Comparison of ENCODE assay signal across 1 cellular context in genomic region chr16:5033256-5034166, GRCh38.
TF ChIP-seq lines count a peak whose summit lies in the region.

TSS of gene NAGPA (minus strand) at chr16:5033935. CDS start at chr16:5033914, 21 bp downstream.

TF ChIP-seq in K562, 482 proteins besides CTCF, POLR2A, EP300 and RAD21 (continued from another document and continues in another):
- TF ChIP-seq IRF9 (tag; IDR thresholded peaks at IDR 0.05), result no peak
- no peak for TF ChIP-seq PRPF4 (IDR thresholded peaks at IDR 0.05; ENCODE audit: insufficient read depth, low read depth, low read length, poor library complexity, severe bottlenecking)
- no peak for TF ChIP-seq ILF3 (IDR thresholded peaks at IDR 0.05; ENCODE audit: borderline replicate concordance)
- no peak for TF ChIP-seq TRIM28 (IDR thresholded peaks at IDR 0.05)
- TF ChIP-seq ZNF830 (CRISPR knock-in tag; IDR thresholded peaks at IDR 0.05), result no peak
- TF ChIP-seq TEAD1 (CRISPR knock-in tag; IDR thresholded peaks at IDR 0.05), result peak in 1 of 2 experiments; percentile 58; a peak in 1 of 4 replicates
- no peak for TF ChIP-seq RBM34 (IDR thresholded peaks at IDR 0.05; ENCODE audit: borderline replicate concordance, insufficient read depth, low read length)
- no peak for TF ChIP-seq LCOR (CRISPR knock-in tag; IDR thresholded peaks at IDR 0.05)
- no peak for TF ChIP-seq ESRRB (CRISPR knock-in tag; IDR thresholded peaks at IDR 0.05; ENCODE audit: borderline replicate concordance)
- TF ChIP-seq SAFB (IDR thresholded peaks at IDR 0.05; ENCODE audit: borderline replicate concordance, low read depth, low read length), result peak; percentile 94
- no peak for TF ChIP-seq SREBF2 (CRISPR knock-in tag; IDR thresholded peaks at IDR 0.05)
- TF ChIP-seq MEIS2 (IDR thresholded peaks at IDR 0.05; ENCODE audit: partially characterized antibody), result no peak
- TF ChIP-seq STAG1 (CRISPR knock-in tag; IDR thresholded peaks at IDR 0.05; ENCODE audit: borderline replicate concordance), result no peak
- TF ChIP-seq DPF2 (IDR thresholded peaks at IDR 0.05), result peak; percentile 60; the same call in 1 of the 2 replicates
- no peak for TF ChIP-seq RUNX1 (IDR thresholded peaks at IDR 0.05; ENCODE audit: low read depth)
- TF ChIP-seq EZH2 (IDR thresholded peaks at IDR 0.05; ENCODE audit: borderline replicate concordance, low read depth, low read length), result no peak
- TF ChIP-seq ZNF639 (CRISPR knock-in tag; conservative IDR thresholded peaks at IDR 0.05 in 1 of 2, IDR thresholded peaks at IDR 0.05 in 1 of 2), result peak in 1 of 2 experiments; percentile 32; a peak in 1 of 4 replicates
- no peak for TF ChIP-seq SMAD1 (IDR thresholded peaks at IDR 0.05; ENCODE audit: low read depth, low read length, partially characterized antibody)
- TF ChIP-seq ZNF23 (CRISPR knock-in tag; IDR thresholded peaks at IDR 0.05), result no peak
- peak in 1 of 2 experiments; percentile 63; a peak in 2 of 4 replicates for TF ChIP-seq MAZ (CRISPR knock-in tag; conservative IDR thresholded peaks at IDR 0.05 in 1 of 2, IDR thresholded peaks at IDR 0.05 in 1 of 2)
- TF ChIP-seq TOE1 (IDR thresholded peaks at IDR 0.05; ENCODE audit: borderline replicate concordance), result peak; percentile 93
- no peak for TF ChIP-seq TOE1 (CRISPR knock-in tag; IDR thresholded peaks at IDR 0.05; ENCODE audit: borderline replicate concordance, low read depth)
- TF ChIP-seq SMARCB1 (IDR thresholded peaks at IDR 0.05; ENCODE audit: insufficient read length, low read depth), result no peak
- no peak for TF ChIP-seq ZNF449 (CRISPR knock-in tag; IDR thresholded peaks at IDR 0.05)
- TF ChIP-seq GTF2B (IDR thresholded peaks at IDR 0.05; ENCODE audit: extremely low read depth, insufficient read length), result no peak
- TF ChIP-seq CREB1 (IDR thresholded peaks at IDR 0.05), result no peak
- TF ChIP-seq CREB1 (CRISPR knock-in tag; IDR thresholded peaks at IDR 0.05), result no peak
- TF ChIP-seq ZNF174 (CRISPR knock-in tag; IDR thresholded peaks at IDR 0.05), result no peak
- no peak for TF ChIP-seq SETDB1 (IDR thresholded peaks at IDR 0.05; ENCODE audit: low read length)
- TF ChIP-seq MCM7 (IDR thresholded peaks at IDR 0.05), result no peak
- peak; percentile 89 for TF ChIP-seq MXD1 (CRISPR knock-in tag; IDR thresholded peaks at IDR 0.05; ENCODE audit: borderline replicate concordance, poor library complexity, severe bottlenecking)
- TF ChIP-seq ZNF699 (CRISPR knock-in tag; IDR thresholded peaks at IDR 0.05; ENCODE audit: insufficient replicate concordance), result no peak
- peak; percentile 96 to 99 (median 99) for TF ChIP-seq YY1 (IDR thresholded peaks at IDR 0.05; ENCODE audit: borderline replicate concordance in 1 of 3, control insufficient read depth in 1 of 3, extremely low read depth in 1 of 3, insufficient read depth in 3 of 3, insufficient read length in 1 of 3, insufficient replicate concordance in 2 of 3, low read depth in 1 of 3, low read length in 2 of 3)
- TF ChIP-seq PKNOX1 (IDR thresholded peaks at IDR 0.05), result no peak
- TF ChIP-seq RFX5 (IDR thresholded peaks at IDR 0.05; ENCODE audit: low read depth, low read length), result no peak
- TF ChIP-seq TSC22D4 (tag; IDR thresholded peaks at IDR 0.05), result no peak
- no peak for TF ChIP-seq ARID2 (IDR thresholded peaks at IDR 0.05)
- no peak for TF ChIP-seq BACH1 (tag; IDR thresholded peaks at IDR 0.05)
- TF ChIP-seq SAFB2 (IDR thresholded peaks at IDR 0.05; ENCODE audit: borderline replicate concordance, low read depth, low read length, severe bottlenecking), result no peak
- no peak for TF ChIP-seq CBX8 (IDR thresholded peaks at IDR 0.05; ENCODE audit: borderline replicate concordance, extremely low read depth, low read depth, low read length, poor library complexity, severe bottlenecking)
- no peak for TF ChIP-seq ZFP36 (IDR thresholded peaks at IDR 0.05; ENCODE audit: low read depth, low read length, partially characterized antibody)
- TF ChIP-seq CBFB (CRISPR knock-in tag; IDR thresholded peaks at IDR 0.05), result no peak
- peak; percentile 99 for TF ChIP-seq SAP30 (IDR thresholded peaks at IDR 0.05; ENCODE audit: borderline replicate concordance, insufficient read depth, low read depth, low read length, poor library complexity, severe bottlenecking)
- no peak for TF ChIP-seq TGIF2 (CRISPR knock-in tag; IDR thresholded peaks at IDR 0.05)
- TF ChIP-seq E2F5 (CRISPR knock-in tag; IDR thresholded peaks at IDR 0.05), result no peak
- TF ChIP-seq ZC3H8 (IDR thresholded peaks at IDR 0.05), result no peak
- peak; percentile 100 for TF ChIP-seq C11orf30 (IDR thresholded peaks at IDR 0.05; ENCODE audit: low read depth)
- 0 out of 4 replicates have a peak, but pooled peaks of 1 of the 2 experiments have one; percentile 43 for TF ChIP-seq SRF (CRISPR knock-in tag; IDR thresholded peaks at IDR 0.05)
- no peak for TF ChIP-seq MYNN (IDR thresholded peaks at IDR 0.05)
- no peak for TF ChIP-seq MYNN (CRISPR knock-in tag; IDR thresholded peaks at IDR 0.05)
- no peak for TF ChIP-seq ZNF778 (CRISPR knock-in tag; IDR thresholded peaks at IDR 0.05)
- no peak for TF ChIP-seq ZBTB26 (CRISPR knock-in tag; IDR thresholded peaks at IDR 0.05)
- no peak for TF ChIP-seq MAFK (IDR thresholded peaks at IDR 0.05; ENCODE audit: low read length)
- no peak for TF ChIP-seq AFF4 (CRISPR knock-in tag; IDR thresholded peaks at IDR 0.05)
- TF ChIP-seq ETV6 (IDR thresholded peaks at IDR 0.05; ENCODE audit: borderline replicate concordance in 1 of 2, low read depth in 2 of 2, low read length in 1 of 2), result peak in 1 of 2 experiments; percentile 37; a peak in 1 of 4 replicates
- no peak for TF ChIP-seq ETV6 (CRISPR knock-in tag; IDR thresholded peaks at IDR 0.05; ENCODE audit: borderline replicate concordance)
- TF ChIP-seq OTX1 (CRISPR knock-in tag; IDR thresholded peaks at IDR 0.05), result no peak
- no peak for TF ChIP-seq CSDE1 (IDR thresholded peaks at IDR 0.05)
- TF ChIP-seq SMARCA4 (IDR thresholded peaks at IDR 0.05), result no peak
- TF ChIP-seq SP2 (IDR thresholded peaks at IDR 0.05; ENCODE audit: extremely low read depth, low read depth, low read length, poor library complexity, severe bottlenecking), result peak; percentile 31
- no peak for TF ChIP-seq ZNF408 (CRISPR knock-in tag; IDR thresholded peaks at IDR 0.05; ENCODE audit: low read depth)
- no peak for TF ChIP-seq ZNF217 (CRISPR knock-in tag; IDR thresholded peaks at IDR 0.05)
- TF ChIP-seq POLR2H (tag; IDR thresholded peaks at IDR 0.05; ENCODE audit: low read depth), result no peak
- no peak for TF ChIP-seq HDAC8 (tag; IDR thresholded peaks at IDR 0.05)
- TF ChIP-seq CHD4 (IDR thresholded peaks at IDR 0.05; ENCODE audit: insufficient read depth, insufficient replicate concordance, low read depth, low read length, poor library complexity, severe bottlenecking), result no peak
- no peak for TF ChIP-seq XRCC3 (IDR thresholded peaks at IDR 0.05)
- TF ChIP-seq POLR3A (IDR thresholded peaks at IDR 0.05; ENCODE audit: borderline replicate concordance, extremely low read depth, insufficient read depth, insufficient read length), result no peak
- no peak for TF ChIP-seq FUS (optimal IDR thresholded peaks at IDR 0.05; ENCODE audit: low read depth, low read length)
- peak; percentile 60; the same call in 1 of the 2 replicates for TF ChIP-seq L3MBTL2 (IDR thresholded peaks at IDR 0.05)
- TF ChIP-seq NFXL1 (CRISPR knock-in tag; IDR thresholded peaks at IDR 0.05), result no peak
- TF ChIP-seq RBM39 (optimal IDR thresholded peaks at IDR 0.05; ENCODE audit: low read depth, low read length), result no peak
- TF ChIP-seq RCOR1 (IDR thresholded peaks at IDR 0.05; ENCODE audit: borderline replicate concordance in 1 of 2, low read depth in 2 of 2, low read length in 2 of 2), result peak in 1 of 2 experiments; percentile 54; a peak in 1 of 4 replicates
